ENCODE assay signal across 9 cellular contexts in the genomic region with DNA sequence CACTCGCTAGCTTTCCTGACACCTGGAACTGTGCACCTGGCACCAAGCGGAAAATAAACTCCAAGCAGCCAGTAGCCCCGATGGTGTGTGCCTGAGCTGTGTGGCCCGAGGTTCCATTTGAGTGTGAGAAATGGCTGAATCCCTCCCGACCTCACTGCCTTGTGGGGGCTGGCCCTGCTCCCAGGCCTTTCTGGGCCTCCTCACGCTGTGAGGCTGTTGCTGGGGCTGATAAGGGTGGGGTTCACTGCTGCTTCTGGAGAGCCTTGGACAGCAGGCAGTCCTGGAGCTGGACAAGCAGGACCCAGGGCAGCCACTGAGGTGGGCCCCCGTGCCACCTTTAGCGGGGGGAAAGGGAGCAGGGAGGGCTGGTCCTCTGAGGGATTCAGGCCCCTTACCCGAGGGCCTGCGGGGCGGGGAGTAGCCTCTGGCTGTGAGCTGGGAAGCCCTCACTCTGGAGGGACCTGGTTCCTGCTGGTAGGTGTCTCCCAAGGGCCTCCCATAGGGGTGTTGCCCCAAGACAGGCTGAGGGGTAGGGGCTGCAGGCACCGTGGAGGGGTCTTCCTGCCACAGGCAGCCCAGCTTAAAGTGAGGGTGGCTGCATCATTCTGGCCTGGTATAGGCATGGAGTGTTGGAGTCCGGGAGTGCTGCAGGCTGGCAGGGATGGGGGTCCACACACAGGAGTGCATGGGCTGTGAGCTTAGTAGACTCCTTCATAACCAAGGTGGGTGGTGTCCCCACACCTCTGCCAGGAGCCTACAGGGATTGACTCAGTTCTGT. TPM values are rescaled to one million over a fixed set of nuclear protein-coding genes. Genes with fewer than 3 reads are reported as not detected.
DNase-seq lines count a peak whose midpoint lies in the region; ATAC-seq, FAIRE-seq and TF ChIP-seq lines count a peak whose summit lies in the region.
"Had no signal": no experiment of that assay in that cellular context is flagged by ENCODE, and none has a peak within 500 bp of the region (broad histone marks: within the 10 kb centered on the region; RNA-seq: fewer than 3 reads in every experiment).

No MANE protein-coding gene starts in this region.

- H3K4me1 Mint-ChIP-seq in activated CD4-positive, alpha-beta T cell treated with anti-CD3 and anti-CD28 coated beads, Interleukin-2, amount 10 ng/mL, durations not matched to agents 7 days and 5 days = peaks cover 12% of the 10 kb centered on the region
- peaks cover 2% of the 10 kb centered on the region for H3K4me1 Mint-ChIP-seq in astrocyte (ENCODE audit: low read depth, unreplicated experiment)
- peaks cover 0 to 11% of the 10 kb centered on the region in 2 donors for H3K4me1 Mint-ChIP-seq in immature natural killer cell
- peaks cover 43% of the 10 kb centered on the region for H3K4me1 Mint-ChIP-seq in stimulated activated naive CD8-positive, alpha-beta T cell treated with anti-CD3 and anti-CD28 coated beads, Interleukin-15, amount 100 ng/mL, for 72 hours

- no peaks in the 10 kb centered on the region for H3K9me3 ChIP-seq in astrocyte (ENCODE audit: insufficient read depth, low read depth, low read length)

- peak overlapping the region; percentile 100 for H3K4me2 ChIP-seq in astrocyte (ENCODE audit: low read length)

- no peak overlapping the region for H3K27ac ChIP-seq in astrocyte (ENCODE audit: low read depth, low read length)

- peaks cover 50% of the 10 kb centered on the region for H4K20me1 ChIP-seq in astrocyte (ENCODE audit: insufficient read depth, low read length)

- H3K79me2 ChIP-seq in astrocyte (ENCODE audit: insufficient read depth, low read length) = peaks cover 28% of the 10 kb centered on the region

- CTCF ChIA-PET in activated CD4-positive, alpha-beta T cell treated with anti-CD3 and anti-CD28 coated beads, Interleukin-2, amount 10 ng/mL, durations not matched to agents 7 days and 5 days (lab: Charles Lee) = interaction anchor here (0.6 to 2.3 kb wide), 6 partner anchors 12 to 598 kb away, joined by 3 to 21 read pairs (median 4); a partner anchor contains a TSS

- peak overlapping the region; percentile 92 for H3K4me3 ChIP-seq in astrocyte (ENCODE audit: insufficient read depth, low read depth, low read length)

- TF ChIP-seq CTCF in astrocyte (IDR thresholded peaks at IDR 0.05; ENCODE audit: insufficient read depth, low read depth, low read length) = no peak

- no peak for DNase-seq in activated CD4-positive, alpha-beta T cell treated with anti-CD3 and anti-CD28 coated beads, Interleukin-2, amount 10 ng/mL, durations not matched to agents 7 days and 5 days
- no peak for DNase-seq in activated CD4-positive, alpha-beta T cell treated with anti-CD3 and anti-CD28 coated beads for 1 hour
- no peak for DNase-seq in astrocyte (ENCODE audit: low read depth)
- no peak for DNase-seq in immature natural killer cell
- DNase-seq in stimulated activated naive CD8-positive, alpha-beta T cell treated with anti-CD3 and anti-CD28 coated beads, Interleukin-15, amount 100 ng/mL, for 72 hours = no peak
- no peak for DNase-seq in NCI-H1436 treated with DMSO at 0.1 percent for 48 hours (lab: John Stamatoyannopoulos, UW)
- DNase-seq in G401 (ENCODE audit: low spot score) = no peak
- DNase-seq: MM.1S had no signal

- in situ Hi-C loops in G401 (cut with HindIII; ENCODE audit: low sequenced_read_pairs) = no loop called here

- H3K4me1 ChIP-seq in astrocyte (ENCODE audit: insufficient read depth, low read length) = peaks cover 14% of the 10 kb centered on the region

- H3K36me3 Mint-ChIP-seq in activated CD4-positive, alpha-beta T cell treated with anti-CD3 and anti-CD28 coated beads, Interleukin-2, amount 10 ng/mL, durations not matched to agents 7 days and 5 days (ENCODE audit: low read depth) = peaks cover 23% of the 10 kb centered on the region
- H3K36me3 Mint-ChIP-seq in astrocyte (ENCODE audit: low read depth, unreplicated experiment) = peaks cover 16% of the 10 kb centered on the region
- peaks cover 0 to 7% (median 3%) of the 10 kb centered on the region in 3 donors for H3K36me3 Mint-ChIP-seq in immature natural killer cell

- ATAC-seq in stimulated activated naive CD8-positive, alpha-beta T cell treated with anti-CD3 and anti-CD28 coated beads, Interleukin-15, amount 100 ng/mL, for 72 hours = no peak
- no peak for ATAC-seq in HG02571 (IDR thresholded peaks at IDR 0.05; ENCODE audit: unreplicated experiment)

- no peaks in the 10 kb centered on the region for H3K36me3 ChIP-seq in astrocyte (ENCODE audit: insufficient read depth, low read length)

- no peak overlapping the region for H2AFZ ChIP-seq in astrocyte (ENCODE audit: low read depth, low read length)

- peaks cover 3% of the 10 kb centered on the region for H3K27me3 Mint-ChIP-seq in activated CD4-positive, alpha-beta T cell treated with anti-CD3 and anti-CD28 coated beads, Interleukin-2, amount 10 ng/mL, durations not matched to agents 7 days and 5 days
- H3K27me3 Mint-ChIP-seq in astrocyte (ENCODE audit: low read depth, unreplicated experiment) = no peaks in the 10 kb centered on the region
- peaks cover 0 to 5% (median 4%) of the 10 kb centered on the region in 3 donors for H3K27me3 Mint-ChIP-seq in immature natural killer cell (ENCODE audit: low read depth in 3 of 3)
- H3K27me3 Mint-ChIP-seq in stimulated activated naive CD8-positive, alpha-beta T cell treated with anti-CD3 and anti-CD28 coated beads, Interleukin-15, amount 100 ng/mL, for 72 hours = peaks cover 6% of the 10 kb centered on the region

- H3K9me3 Mint-ChIP-seq in activated CD4-positive, alpha-beta T cell treated with anti-CD3 and anti-CD28 coated beads, Interleukin-2, amount 10 ng/mL, durations not matched to agents 7 days and 5 days = peaks cover 8% of the 10 kb centered on the region
- H3K9me3 Mint-ChIP-seq in astrocyte (ENCODE audit: unreplicated experiment) (no peaks in the 10 kb centered on the region), immature natural killer cell (peaks cover 0 to 2% (median 0%) of the 10 kb centered on the region in 6 donors)
- peaks cover 9 to 15% of the 10 kb centered on the region in 2 donors for H3K9me3 Mint-ChIP-seq in stimulated activated naive CD8-positive, alpha-beta T cell treated with anti-CD3 and anti-CD28 coated beads, Interleukin-15, amount 100 ng/mL, for 72 hours

- no peaks in the 10 kb centered on the region for H3K27me3 ChIP-seq in astrocyte (ENCODE audit: insufficient read depth, low read length)

- H3K27ac Mint-ChIP-seq in activated CD4-positive, alpha-beta T cell treated with anti-CD3 and anti-CD28 coated beads, Interleukin-2, amount 10 ng/mL, durations not matched to agents 7 days and 5 days = peak overlapping the region; percentile 62
- H3K27ac Mint-ChIP-seq in astrocyte (ENCODE audit: unreplicated experiment) (peak overlapping the region; percentile 75), immature natural killer cell (peak overlapping the region in 2 of 6 donors; percentile 13 to 24)
- no peak overlapping the region for H3K27ac Mint-ChIP-seq in stimulated activated naive CD8-positive, alpha-beta T cell treated with anti-CD3 and anti-CD28 coated beads, Interleukin-15, amount 100 ng/mL, for 72 hours

- H3K4me3 Mint-ChIP-seq in activated CD4-positive, alpha-beta T cell treated with anti-CD3 and anti-CD28 coated beads, Interleukin-2, amount 10 ng/mL, durations not matched to agents 7 days and 5 days = peak overlapping the region; percentile 59
- H3K4me3 Mint-ChIP-seq in astrocyte (ENCODE audit: unreplicated experiment) (peak overlapping the region; percentile 79), immature natural killer cell (peak overlapping the region; percentile 29 to 70 (median 56))
- H3K4me3 Mint-ChIP-seq in stimulated activated naive CD8-positive, alpha-beta T cell treated with anti-CD3 and anti-CD28 coated beads, Interleukin-15, amount 100 ng/mL, for 72 hours = peak overlapping the region; percentile 84 to 92

- FAIRE-seq in astrocyte (lab: Jason Lieb, UNC) = no peak

- POLR2A ChIA-PET in activated CD4-positive, alpha-beta T cell treated with anti-CD3 and anti-CD28 coated beads, Interleukin-2, amount 10 ng/mL, durations not matched to agents 7 days and 5 days (lab: Charles Lee) = no interaction called here

- peak overlapping the region; percentile 30 for H3K9ac ChIP-seq in astrocyte (ENCODE audit: low read length)

RNA-seq across cellular contexts. Expression of a gene that starts 1.7 kb away (rescaled TPM):
- 100 to 1,000 TPM; 167 to 193 TPM for total RNA-seq in activated CD4-positive, alpha-beta T cell treated with anti-CD3 and anti-CD28 coated beads, Interleukin-2, amount 10 ng/mL, durations not matched to agents 7 days and 5 days
- 251 and 268 TPM in 2 replicates for total RNA-seq in astrocyte
- polyA plus RNA-seq in immature natural killer cell = 10 to 100 TPM; 14.9 to 84.3 (median 41.9) TPM
- total RNA-seq in G401 (2014; rRNA removed; shearing (Covaris generic)) = 31.9 and 38.0 TPM in 2 replicates

RNA-seq across cellular contexts. Expression of a gene that starts 14.9 kb away (rescaled TPM):
- total RNA-seq in activated CD4-positive, alpha-beta T cell treated with anti-CD3 and anti-CD28 coated beads, Interleukin-2, amount 10 ng/mL, durations not matched to agents 7 days and 5 days = under 1 TPM; 0.71 to 0.74 TPM
- 0.18 TPM in 1 of 2 replicates, not detected in the other for total RNA-seq in astrocyte
- under 1 TPM in 1 of 3 donors, not detected in 2; 0.37 TPM for polyA plus RNA-seq in immature natural killer cell
- total RNA-seq in G401 (2014; rRNA removed; shearing (Covaris generic)) = 0.10 TPM in 1 of 2 replicates, not detected in the other

RNA-seq across cellular contexts. Expression of a gene that starts 23.4 kb away (rescaled TPM):
- under 1 TPM; 0.12 to 0.17 TPM for total RNA-seq in activated CD4-positive, alpha-beta T cell treated with anti-CD3 and anti-CD28 coated beads, Interleukin-2, amount 10 ng/mL, durations not matched to agents 7 days and 5 days
- 31.8 and 37.6 TPM in 2 replicates for total RNA-seq in astrocyte
- polyA plus RNA-seq in immature natural killer cell = not detected
- total RNA-seq in G401 (2014; rRNA removed; shearing (Covaris generic)) = 47.5 and 58.1 TPM in 2 replicates

RNA-seq across cellular contexts. Expression of a gene that starts 25.3 kb away (rescaled TPM):
- not detected for total RNA-seq in activated CD4-positive, alpha-beta T cell treated with anti-CD3 and anti-CD28 coated beads, Interleukin-2, amount 10 ng/mL, durations not matched to agents 7 days and 5 days
- 0.14 TPM in 1 of 2 replicates, not detected in the other for total RNA-seq in astrocyte
- polyA plus RNA-seq in immature natural killer cell = not detected
- total RNA-seq in G401 (2014; rRNA removed; shearing (Covaris generic)) = not detected in 2 replicates

RNA-seq across cellular contexts. Expression of a gene that starts 31.7 kb away (rescaled TPM):
- under 1 TPM; 0.15 to 0.57 TPM for total RNA-seq in activated CD4-positive, alpha-beta T cell treated with anti-CD3 and anti-CD28 coated beads, Interleukin-2, amount 10 ng/mL, durations not matched to agents 7 days and 5 days
- 0.19 and 0.20 TPM in 2 replicates for total RNA-seq in astrocyte
- not detected for polyA plus RNA-seq in immature natural killer cell
- 0.86 and 1.4 TPM in 2 replicates for total RNA-seq in G401 (2014; rRNA removed; shearing (Covaris generic))

Comparison
In these comparisons a context has a peak if more than half of its experiments do, and no peak if none do; other contexts are left out.
1. H3K27ac Mint-ChIP-seq: peak in activated CD4-positive, alpha-beta T cell treated with anti-CD3 and anti-CD28 coated beads, Interleukin-2, amount 10 ng/mL, durations not matched to agents 7 days and 5 days (single experiment) and astrocyte (single experiment); none in stimulated activated naive CD8-positive, alpha-beta T cell treated with anti-CD3 and anti-CD28 coated beads, Interleukin-15, amount 100 ng/mL, for 72 hours (0 of 2).
2. RNA of a gene that starts 23.4 kb away (total RNA-seq): 47.5 to 58.1 TPM in G401 and 31.8 to 37.6 TPM in astrocyte; 0.12 to 0.17 TPM in activated CD4-positive, alpha-beta T cell treated with anti-CD3 and anti-CD28 coated beads, Interleukin-2, amount 10 ng/mL, durations not matched to agents 7 days and 5 days; every median in the first group is over 10 times any median in the second.
3. Peak in every context shown above with its lines, with median percentiles within 50 percentile points of each other: H3K4me3 Mint-ChIP-seq.